ENCODE assay signal across 1 cellular context in the genomic region with DNA sequence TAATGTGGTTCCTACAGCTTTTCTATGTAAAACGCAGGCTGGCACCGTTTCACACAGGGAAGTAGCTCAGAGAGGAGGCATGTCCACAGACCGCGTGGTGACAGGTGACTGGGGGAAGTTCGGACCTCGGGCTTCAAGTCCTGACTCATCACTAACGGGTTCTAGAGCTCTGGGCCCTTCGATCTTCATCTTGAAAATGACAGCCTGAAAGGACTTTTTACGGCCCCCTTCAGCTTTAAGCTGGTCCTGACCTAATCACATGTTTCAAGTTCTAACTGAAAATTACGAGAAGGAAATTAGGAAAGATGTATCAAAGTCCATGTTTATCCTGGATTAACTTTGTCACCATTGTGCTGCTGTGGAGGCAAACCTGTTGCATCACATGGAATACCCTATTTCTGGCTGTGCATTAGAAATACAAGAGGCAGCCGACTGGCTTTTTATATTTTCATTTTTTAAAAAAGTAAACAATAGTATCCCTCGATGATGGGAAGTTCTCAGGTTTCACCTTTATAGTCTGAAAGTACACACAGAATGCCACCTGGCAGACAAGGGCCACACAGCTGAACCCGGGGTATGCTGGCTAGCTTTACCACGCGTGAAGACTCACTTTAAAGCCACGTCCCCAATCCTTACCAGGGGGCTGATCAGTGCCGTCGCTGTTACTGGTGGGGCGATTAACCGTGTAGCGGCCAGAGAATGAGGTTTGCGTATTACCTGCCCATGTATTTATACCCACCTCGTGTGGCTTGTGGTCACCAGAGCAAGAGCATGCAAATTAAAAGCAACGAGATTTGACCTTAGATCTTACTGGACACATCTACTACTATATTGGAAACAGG.
A peak's percentile ranks its signal among the peaks of the same experiment; 100 is the strongest.
TF ChIP-seq lines count a peak whose summit lies in the region.

No MANE protein-coding gene starts in this region.

TF ChIP-seq in HepG2, 621 proteins besides CTCF, POLR2A, EP300 and RAD21 (continued from another document and continues in another):
- TF ChIP-seq, protein P1, sequence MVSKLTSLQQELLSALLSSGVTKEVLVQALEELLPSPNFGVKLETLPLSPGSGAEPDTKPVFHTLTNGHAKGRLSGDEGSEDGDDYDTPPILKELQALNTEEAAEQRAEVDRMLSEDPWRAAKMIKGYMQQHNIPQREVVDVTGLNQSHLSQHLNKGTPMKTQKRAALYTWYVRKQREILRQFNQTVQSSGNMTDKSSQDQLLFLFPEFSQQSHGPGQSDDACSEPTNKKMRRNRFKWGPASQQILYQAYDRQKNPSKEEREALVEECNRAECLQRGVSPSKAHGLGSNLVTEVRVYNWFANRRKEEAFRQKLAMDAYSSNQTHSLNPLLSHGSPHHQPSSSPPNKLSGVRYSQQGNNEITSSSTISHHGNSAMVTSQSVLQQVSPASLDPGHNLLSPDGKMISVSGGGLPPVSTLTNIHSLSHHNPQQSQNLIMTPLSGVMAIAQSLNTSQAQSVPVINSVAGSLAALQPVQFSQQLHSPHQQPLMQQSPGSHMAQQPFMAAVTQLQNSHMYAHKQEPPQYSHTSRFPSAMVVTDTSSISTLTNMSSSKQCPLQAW (CRISPR knock-in tag; IDR thresholded peaks at IDR 0.05): no peak
- TF ChIP-seq ZBTB20 (CRISPR knock-in tag; IDR thresholded peaks at IDR 0.05; ENCODE audit: borderline replicate concordance, low read depth) (no peak; the same call in 1 of the 2 replicates), CENPX (CRISPR knock-in tag; IDR thresholded peaks at IDR 0.05) (no peak), ZNF773 (CRISPR knock-in tag; IDR thresholded peaks at IDR 0.05; ENCODE audit: borderline replicate concordance) (no peak), ZBTB21 (CRISPR knock-in tag; IDR thresholded peaks at IDR 0.05) (0 out of 2 replicates have a peak, but pooled peaks have one; percentile 40), DDIT3 (CRISPR knock-in tag; IDR thresholded peaks at IDR 0.05) (no peak), ZNF382 (CRISPR knock-in tag; IDR thresholded peaks at IDR 0.05; ENCODE audit: borderline replicate concordance) (no peak), ZFX (CRISPR knock-in tag; IDR thresholded peaks at IDR 0.05; ENCODE audit: low read depth) (peak; percentile 19; the same call in 1 of the 2 replicates), ADNP (CRISPR knock-in tag; IDR thresholded peaks at IDR 0.05) (no peak), XRCC5 (optimal IDR thresholded peaks at IDR 0.05; ENCODE audit: low read length) (no peak), KDM2A (CRISPR knock-in tag; IDR thresholded peaks at IDR 0.05; ENCODE audit: borderline replicate concordance, low read depth) (no peak), SPEN (CRISPR knock-in tag; IDR thresholded peaks at IDR 0.05; ENCODE audit: low read depth) (no peak; the same call in 1 of the 2 replicates), TMF1 (CRISPR knock-in tag; IDR thresholded peaks at IDR 0.05; ENCODE audit: low read depth) (no peak), ZNF577 (CRISPR knock-in tag; IDR thresholded peaks at IDR 0.05; ENCODE audit: borderline replicate concordance, low read depth) (no peak), ZNF33B (CRISPR knock-in tag; IDR thresholded peaks at IDR 0.05) (no peak; the same call in 1 of the 2 replicates), JARID2 (CRISPR knock-in tag; IDR thresholded peaks at IDR 0.05; ENCODE audit: insufficient replicate concordance) (no peak), ETV6 (CRISPR knock-in tag; conservative IDR thresholded peaks at IDR 0.05) (peak; percentile 80), FOXA3 (CRISPR knock-in tag; IDR thresholded peaks at IDR 0.05) (peak; percentile 99), ZNF367 (CRISPR knock-in tag; IDR thresholded peaks at IDR 0.05; ENCODE audit: borderline replicate concordance) (no peak), ZNF629 (CRISPR knock-in tag; conservative IDR thresholded peaks at IDR 0.05) (peak; percentile 40), ZNF451 (CRISPR knock-in tag; IDR thresholded peaks at IDR 0.05) (no peak)
- TF ChIP-seq, protein P2, sequence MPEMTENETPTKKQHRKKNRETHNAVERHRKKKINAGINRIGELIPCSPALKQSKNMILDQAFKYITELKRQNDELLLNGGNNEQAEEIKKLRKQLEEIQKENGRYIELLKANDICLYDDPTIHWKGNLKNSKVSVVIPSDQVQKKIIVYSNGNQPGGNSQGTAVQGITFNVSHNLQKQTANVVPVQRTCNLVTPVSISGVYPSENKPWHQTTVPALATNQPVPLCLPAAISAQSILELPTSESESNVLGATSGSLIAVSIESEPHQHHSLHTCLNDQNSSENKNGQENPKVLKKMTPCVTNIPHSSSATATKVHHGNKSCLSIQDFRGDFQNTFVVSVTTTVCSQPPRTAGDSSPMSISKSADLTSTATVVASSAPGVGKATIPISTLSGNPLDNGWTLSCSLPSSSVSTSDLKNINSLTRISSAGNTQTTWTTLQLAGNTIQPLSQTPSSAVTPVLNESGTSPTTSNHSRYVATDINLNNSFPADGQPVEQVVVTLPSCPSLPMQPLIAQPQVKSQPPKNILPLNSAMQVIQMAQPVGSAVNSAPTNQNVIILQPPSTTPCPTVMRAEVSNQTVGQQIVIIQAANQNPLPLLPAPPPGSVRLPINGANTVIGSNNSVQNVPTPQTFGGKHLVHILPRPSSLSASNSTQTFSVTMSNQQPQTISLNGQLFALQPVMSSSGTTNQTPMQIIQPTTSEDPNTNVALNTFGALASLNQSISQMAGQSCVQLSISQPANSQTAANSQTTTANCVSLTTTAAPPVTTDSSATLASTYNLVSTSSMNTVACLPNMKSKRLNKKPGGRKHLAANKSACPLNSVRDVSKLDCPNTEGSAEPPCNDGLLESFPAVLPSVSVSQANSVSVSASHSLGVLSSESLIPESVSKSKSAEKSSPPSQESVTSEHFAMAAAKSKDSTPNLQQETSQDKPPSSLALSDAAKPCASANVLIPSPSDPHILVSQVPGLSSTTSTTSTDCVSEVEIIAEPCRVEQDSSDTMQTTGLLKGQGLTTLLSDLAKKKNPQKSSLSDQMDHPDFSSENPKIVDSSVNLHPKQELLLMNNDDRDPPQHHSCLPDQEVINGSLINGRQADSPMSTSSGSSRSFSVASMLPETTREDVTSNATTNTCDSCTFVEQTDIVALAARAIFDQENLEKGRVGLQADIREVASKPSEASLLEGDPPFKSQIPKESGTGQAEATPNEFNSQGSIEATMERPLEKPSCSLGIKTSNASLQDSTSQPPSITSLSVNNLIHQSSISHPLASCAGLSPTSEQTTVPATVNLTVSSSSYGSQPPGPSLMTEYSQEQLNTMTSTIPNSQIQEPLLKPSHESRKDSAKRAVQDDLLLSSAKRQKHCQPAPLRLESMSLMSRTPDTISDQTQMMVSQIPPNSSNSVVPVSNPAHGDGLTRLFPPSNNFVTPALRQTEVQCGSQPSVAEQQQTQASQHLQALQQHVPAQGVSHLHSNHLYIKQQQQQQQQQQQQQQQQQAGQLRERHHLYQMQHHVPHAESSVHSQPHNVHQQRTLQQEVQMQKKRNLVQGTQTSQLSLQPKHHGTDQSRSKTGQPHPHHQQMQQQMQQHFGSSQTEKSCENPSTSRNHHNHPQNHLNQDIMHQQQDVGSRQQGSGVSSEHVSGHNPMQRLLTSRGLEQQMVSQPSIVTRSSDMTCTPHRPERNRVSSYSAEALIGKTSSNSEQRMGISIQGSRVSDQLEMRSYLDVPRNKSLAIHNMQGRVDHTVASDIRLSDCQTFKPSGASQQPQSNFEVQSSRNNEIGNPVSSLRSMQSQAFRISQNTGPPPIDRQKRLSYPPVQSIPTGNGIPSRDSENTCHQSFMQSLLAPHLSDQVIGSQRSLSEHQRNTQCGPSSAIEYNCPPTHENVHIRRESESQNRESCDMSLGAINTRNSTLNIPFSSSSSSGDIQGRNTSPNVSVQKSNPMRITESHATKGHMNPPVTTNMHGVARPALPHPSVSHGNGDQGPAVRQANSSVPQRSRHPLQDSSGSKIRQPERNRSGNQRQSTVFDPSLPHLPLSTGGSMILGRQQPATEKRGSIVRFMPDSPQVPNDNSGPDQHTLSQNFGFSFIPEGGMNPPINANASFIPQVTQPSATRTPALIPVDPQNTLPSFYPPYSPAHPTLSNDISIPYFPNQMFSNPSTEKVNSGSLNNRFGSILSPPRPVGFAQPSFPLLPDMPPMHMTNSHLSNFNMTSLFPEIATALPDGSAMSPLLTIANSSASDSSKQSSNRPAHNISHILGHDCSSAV (CRISPR knock-in tag; IDR thresholded peaks at IDR 0.05; ENCODE audit: borderline replicate concordance): no peak
- TF ChIP-seq, protein P3, sequence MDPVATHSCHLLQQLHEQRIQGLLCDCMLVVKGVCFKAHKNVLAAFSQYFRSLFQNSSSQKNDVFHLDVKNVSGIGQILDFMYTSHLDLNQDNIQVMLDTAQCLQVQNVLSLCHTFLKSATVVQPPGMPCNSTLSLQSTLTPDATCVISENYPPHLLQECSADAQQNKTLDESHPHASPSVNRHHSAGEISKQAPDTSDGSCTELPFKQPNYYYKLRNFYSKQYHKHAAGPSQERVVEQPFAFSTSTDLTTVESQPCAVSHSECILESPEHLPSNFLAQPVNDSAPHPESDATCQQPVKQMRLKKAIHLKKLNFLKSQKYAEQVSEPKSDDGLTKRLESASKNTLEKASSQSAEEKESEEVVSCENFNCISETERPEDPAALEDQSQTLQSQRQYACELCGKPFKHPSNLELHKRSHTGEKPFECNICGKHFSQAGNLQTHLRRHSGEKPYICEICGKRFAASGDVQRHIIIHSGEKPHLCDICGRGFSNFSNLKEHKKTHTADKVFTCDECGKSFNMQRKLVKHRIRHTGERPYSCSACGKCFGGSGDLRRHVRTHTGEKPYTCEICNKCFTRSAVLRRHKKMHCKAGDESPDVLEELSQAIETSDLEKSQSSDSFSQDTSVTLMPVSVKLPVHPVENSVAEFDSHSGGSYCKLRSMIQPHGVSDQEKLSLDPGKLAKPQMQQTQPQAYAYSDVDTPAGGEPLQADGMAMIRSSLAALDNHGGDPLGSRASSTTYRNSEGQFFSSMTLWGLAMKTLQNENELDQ (CRISPR knock-in tag; IDR thresholded peaks at IDR 0.05; ENCODE audit: borderline replicate concordance): no peak
- TF ChIP-seq, protein P4, sequence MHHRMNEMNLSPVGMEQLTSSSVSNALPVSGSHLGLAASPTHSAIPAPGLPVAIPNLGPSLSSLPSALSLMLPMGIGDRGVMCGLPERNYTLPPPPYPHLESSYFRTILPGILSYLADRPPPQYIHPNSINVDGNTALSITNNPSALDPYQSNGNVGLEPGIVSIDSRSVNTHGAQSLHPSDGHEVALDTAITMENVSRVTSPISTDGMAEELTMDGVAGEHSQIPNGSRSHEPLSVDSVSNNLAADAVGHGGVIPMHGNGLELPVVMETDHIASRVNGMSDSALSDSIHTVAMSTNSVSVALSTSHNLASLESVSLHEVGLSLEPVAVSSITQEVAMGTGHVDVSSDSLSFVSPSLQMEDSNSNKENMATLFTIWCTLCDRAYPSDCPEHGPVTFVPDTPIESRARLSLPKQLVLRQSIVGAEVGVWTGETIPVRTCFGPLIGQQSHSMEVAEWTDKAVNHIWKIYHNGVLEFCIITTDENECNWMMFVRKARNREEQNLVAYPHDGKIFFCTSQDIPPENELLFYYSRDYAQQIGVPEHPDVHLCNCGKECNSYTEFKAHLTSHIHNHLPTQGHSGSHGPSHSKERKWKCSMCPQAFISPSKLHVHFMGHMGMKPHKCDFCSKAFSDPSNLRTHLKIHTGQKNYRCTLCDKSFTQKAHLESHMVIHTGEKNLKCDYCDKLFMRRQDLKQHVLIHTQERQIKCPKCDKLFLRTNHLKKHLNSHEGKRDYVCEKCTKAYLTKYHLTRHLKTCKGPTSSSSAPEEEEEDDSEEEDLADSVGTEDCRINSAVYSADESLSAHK (CRISPR knock-in tag; IDR thresholded peaks at IDR 0.05; ENCODE audit: borderline replicate concordance): no peak
- TF ChIP-seq, protein P5, sequence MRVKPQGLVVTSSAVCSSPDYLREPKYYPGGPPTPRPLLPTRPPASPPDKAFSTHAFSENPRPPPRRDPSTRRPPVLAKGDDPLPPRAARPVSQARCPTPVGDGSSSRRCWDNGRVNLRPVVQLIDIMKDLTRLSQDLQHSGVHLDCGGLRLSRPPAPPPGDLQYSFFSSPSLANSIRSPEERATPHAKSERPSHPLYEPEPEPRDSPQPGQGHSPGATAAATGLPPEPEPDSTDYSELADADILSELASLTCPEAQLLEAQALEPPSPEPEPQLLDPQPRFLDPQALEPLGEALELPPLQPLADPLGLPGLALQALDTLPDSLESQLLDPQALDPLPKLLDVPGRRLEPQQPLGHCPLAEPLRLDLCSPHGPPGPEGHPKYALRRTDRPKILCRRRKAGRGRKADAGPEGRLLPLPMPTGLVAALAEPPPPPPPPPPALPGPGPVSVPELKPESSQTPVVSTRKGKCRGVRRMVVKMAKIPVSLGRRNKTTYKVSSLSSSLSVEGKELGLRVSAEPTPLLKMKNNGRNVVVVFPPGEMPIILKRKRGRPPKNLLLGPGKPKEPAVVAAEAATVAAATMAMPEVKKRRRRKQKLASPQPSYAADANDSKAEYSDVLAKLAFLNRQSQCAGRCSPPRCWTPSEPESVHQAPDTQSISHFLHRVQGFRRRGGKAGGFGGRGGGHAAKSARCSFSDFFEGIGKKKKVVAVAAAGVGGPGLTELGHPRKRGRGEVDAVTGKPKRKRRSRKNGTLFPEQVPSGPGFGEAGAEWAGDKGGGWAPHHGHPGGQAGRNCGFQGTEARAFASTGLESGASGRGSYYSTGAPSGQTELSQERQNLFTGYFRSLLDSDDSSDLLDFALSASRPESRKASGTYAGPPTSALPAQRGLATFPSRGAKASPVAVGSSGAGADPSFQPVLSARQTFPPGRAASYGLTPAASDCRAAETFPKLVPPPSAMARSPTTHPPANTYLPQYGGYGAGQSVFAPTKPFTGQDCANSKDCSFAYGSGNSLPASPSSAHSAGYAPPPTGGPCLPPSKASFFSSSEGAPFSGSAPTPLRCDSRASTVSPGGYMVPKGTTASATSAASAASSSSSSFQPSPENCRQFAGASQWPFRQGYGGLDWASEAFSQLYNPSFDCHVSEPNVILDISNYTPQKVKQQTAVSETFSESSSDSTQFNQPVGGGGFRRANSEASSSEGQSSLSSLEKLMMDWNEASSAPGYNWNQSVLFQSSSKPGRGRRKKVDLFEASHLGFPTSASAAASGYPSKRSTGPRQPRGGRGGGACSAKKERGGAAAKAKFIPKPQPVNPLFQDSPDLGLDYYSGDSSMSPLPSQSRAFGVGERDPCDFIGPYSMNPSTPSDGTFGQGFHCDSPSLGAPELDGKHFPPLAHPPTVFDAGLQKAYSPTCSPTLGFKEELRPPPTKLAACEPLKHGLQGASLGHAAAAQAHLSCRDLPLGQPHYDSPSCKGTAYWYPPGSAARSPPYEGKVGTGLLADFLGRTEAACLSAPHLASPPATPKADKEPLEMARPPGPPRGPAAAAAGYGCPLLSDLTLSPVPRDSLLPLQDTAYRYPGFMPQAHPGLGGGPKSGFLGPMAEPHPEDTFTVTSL (CRISPR knock-in tag; IDR thresholded peaks at IDR 0.05; ENCODE audit: borderline replicate concordance): peak; percentile 91; the same call in 1 of the 2 replicates
